Comparison of ENCODE assay signal across 10 cellular contexts in the genomic region with DNA sequence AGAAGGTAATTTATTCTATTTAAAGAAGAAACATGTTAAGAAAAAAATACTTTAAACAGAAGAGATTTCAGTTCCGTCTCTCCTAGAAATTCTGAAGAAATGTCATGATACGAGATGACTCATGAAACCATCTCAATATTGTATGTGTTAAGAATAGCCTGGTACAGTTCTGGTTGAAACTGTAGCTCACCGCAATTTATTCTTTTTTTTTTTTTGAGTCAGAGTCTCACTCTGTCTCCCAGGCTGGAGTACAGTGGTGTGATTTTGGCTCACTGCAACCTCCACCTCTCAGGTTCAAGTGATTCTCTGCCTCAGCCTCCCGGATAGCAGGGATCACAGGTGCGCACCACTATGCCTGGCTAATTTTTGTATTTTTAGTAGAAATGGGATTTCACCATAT.
DNase-seq lines count a peak whose midpoint lies in the region; ATAC-seq and TF ChIP-seq lines count a peak whose summit lies in the region.
"Had no signal": no experiment of that assay in that cellular context is flagged by ENCODE, and none has a peak within 500 bp of the region (broad histone marks: within the 10 kb centered on the region; RNA-seq: fewer than 3 reads in every experiment).

No MANE protein-coding gene starts in this region.

- peak; percentile 51 for DNase-seq in GM06990 (ENCODE audit: extremely low read depth, insufficient read length)
- peak; percentile 80 for DNase-seq in M059J (ENCODE audit: low read depth)
- peak; percentile 48 for DNase-seq in fibroblast of gingiva (ENCODE audit: low read depth)
- DNase-seq in lower lobe of right lung, result no peak
- DNase-seq in activated CD4-positive, CD25-positive, alpha-beta regulatory T cell treated with anti-CD3 and anti-CD28 coated beads, Interleukin-2, amount 50 U/mL, for 72 hours, result no peak
- DNase-seq in activated CD4-positive, alpha-beta T cell treated with anti-CD3 and anti-CD28 coated beads for 1 hour, result no peak
- no peak for DNase-seq in cerebellar nuclear complex (lab: John Stamatoyannopoulos, UW)
- DNase-seq: stimulated activated CD4-positive, alpha-beta T cell treated with anti-CD3 and anti-CD28 coated beads, Interleukin-2, amount 100 ng/mL, for 24 hours had no signal

- H3K36me3 ChIP-seq in GM06990 (ENCODE audit: control insufficient read depth, insufficient read depth, low read length), result no peaks in the 10 kb centered on the region; the same call in 1 of the 2 replicates
- H3K36me3 ChIP-seq in lower lobe of right lung, result peaks cover 51% of the 10 kb centered on the region

- no peak for TF ChIP-seq CTCF in GM06990 (IDR thresholded peaks at IDR 0.05; ENCODE audit: insufficient read depth, low read length, poor library complexity, severe bottlenecking)
- TF ChIP-seq CTCF in lower lobe of right lung (IDR thresholded peaks at IDR 0.05), result no peak

- no peak overlapping the region for H3K27ac ChIP-seq in lower lobe of right lung
- H3K27ac ChIP-seq: thoracic aorta had no signal

- ATAC-seq in GM21529 (IDR thresholded peaks at IDR 0.05; ENCODE audit: unreplicated experiment) (peak; percentile 76), lower lobe of right lung (no peak)

- H3K4me1 ChIP-seq in lower lobe of right lung, result no peaks in the 10 kb centered on the region

- H3K4me3 ChIP-seq in GM06990 (replicated peaks; ENCODE audit: low read depth, low read length), result no peak overlapping the region
- H3K4me3 ChIP-seq in lower lobe of right lung, result no peak overlapping the region
- H3K4me3 ChIP-seq: thoracic aorta had no signal

- no peaks in the 10 kb centered on the region for H3K9me3 ChIP-seq in lower lobe of right lung
- H3K9me3 ChIP-seq: thoracic aorta had no signal

- no peaks in the 10 kb centered on the region for H3K27me3 ChIP-seq in GM06990 (replicated peaks; ENCODE audit: control insufficient read depth, insufficient read depth, low read length)
- no peaks in the 10 kb centered on the region for H3K27me3 ChIP-seq in lower lobe of right lung (ENCODE audit: low read depth)

- intact Hi-C loops in lower lobe of right lung (cut with DNase I), result no loop called here

Comparison
In these comparisons a context has a peak if more than half of its experiments do, and no peak if none do; other contexts are left out.
1. DNase-seq: peak in GM06990 (single experiment), M059J (single experiment) and fibroblast of gingiva (single experiment); none in lower lobe of right lung (single experiment), activated CD4-positive, CD25-positive, alpha-beta regulatory T cell treated with anti-CD3 and anti-CD28 coated beads, Interleukin-2, amount 50 U/mL, for 72 hours (single experiment), activated CD4-positive, alpha-beta T cell treated with anti-CD3 and anti-CD28 coated beads for 1 hour (single experiment) and cerebellar nuclear complex (0 of 2).